Comparison of ENCODE assay signal across 7 cellular contexts in the genomic region with DNA sequence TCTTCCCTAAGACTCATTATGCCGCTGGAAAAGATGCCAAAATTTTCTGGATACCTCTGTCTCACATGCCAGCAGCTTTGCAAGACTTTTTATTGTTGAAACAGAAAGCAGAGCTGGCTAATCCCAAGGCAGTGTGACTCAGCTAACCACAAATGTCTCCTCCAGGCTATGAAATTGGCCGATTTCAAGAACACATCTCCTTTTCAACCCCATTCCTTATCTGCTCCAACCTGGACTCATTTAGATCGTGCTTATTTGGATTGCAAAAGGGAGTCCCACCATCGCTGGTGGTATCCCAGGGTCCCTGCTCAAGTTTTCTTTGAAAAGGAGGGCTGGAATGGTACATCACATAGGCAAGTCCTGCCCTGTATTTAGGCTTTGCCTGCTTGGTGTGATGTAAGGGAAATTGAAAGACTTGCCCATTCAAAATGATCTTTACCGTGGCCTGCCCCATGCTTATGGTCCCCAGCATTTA. TPM values are rescaled to one million over a fixed set of nuclear protein-coding genes. Genes with fewer than 3 reads are reported as not detected.
DNase-seq lines count a peak whose midpoint lies in the region; ATAC-seq and TF ChIP-seq lines count a peak whose summit lies in the region.

No MANE protein-coding gene starts in this region.

- peak; percentile 98 for DNase-seq in NCI-H226
- peak in 1 of 2 donors; percentile 67 for DNase-seq in breast epithelium (ENCODE audit: low spot score in 2 of 2)
- peak; percentile 72 for DNase-seq in prostate gland (ENCODE audit: low spot score)
- no peak for DNase-seq in ecto neural progenitor cell (ENCODE audit: low spot score)

- H3K27me3 ChIP-seq in breast epithelium (no peaks in the 10 kb centered on the region), prostate gland (replicated peaks; ENCODE audit: insufficient read depth) (no peaks in the 10 kb centered on the region)

- H3K27ac ChIP-seq in breast epithelium (peak overlapping the region; percentile 23 to 46), prostate gland (no peak overlapping the region)

- H3K9me3 ChIP-seq in breast epithelium (no peaks in the 10 kb centered on the region), prostate gland (no peaks in the 10 kb centered on the region)

- ATAC-seq in GM21786 (IDR thresholded peaks at IDR 0.05; ENCODE audit: unreplicated experiment) (peak; percentile 38), GM19324 (IDR thresholded peaks at IDR 0.05; ENCODE audit: low FRiP score, unreplicated experiment) (no peak), GM21825 (IDR thresholded peaks at IDR 0.05; ENCODE audit: unreplicated experiment) (no peak)

- intact Hi-C loops in breast epithelium (cut with DNase I; ENCODE audit: low total_unique reads): no loop called here
- intact Hi-C loops in prostate gland (cut with DNase I): no loop called here

- WGBS in prostate gland: 38% methylated on average over 5 of the region's 5 CpGs

- no peaks in the 10 kb centered on the region for H3K36me3 ChIP-seq in breast epithelium
- H3K36me3 ChIP-seq in prostate gland: no peaks in the 10 kb centered on the region

- no peak overlapping the region for H3K4me3 ChIP-seq in breast epithelium
- no peak overlapping the region for H3K4me3 ChIP-seq in prostate gland

- no peak for TF ChIP-seq POLR2A in breast epithelium (IDR thresholded peaks at IDR 0.05)
- TF ChIP-seq POLR2A in prostate gland (IDR thresholded peaks at IDR 0.05): no peak

- TF ChIP-seq CTCF in breast epithelium (IDR thresholded peaks at IDR 0.05) (no peak), prostate gland (IDR thresholded peaks at IDR 0.05) (no peak)

- H3K4me1 ChIP-seq in breast epithelium: peaks cover 0 to 2% of the 10 kb centered on the region in 2 donors
- no peaks in the 10 kb centered on the region for H3K4me1 ChIP-seq in prostate gland (replicated peaks)

RNA-seq across cellular contexts. Expression of a gene that starts 26.3 kb away (rescaled TPM):
- total RNA-seq in breast epithelium: 1 to 10 TPM in 2 of 3 donors, under 1 TPM in 1; 0.73 to 7.8 (median 3.3) TPM
- under 1 TPM; 0.32 to 0.34 TPM for total RNA-seq in prostate gland

Comparison
In these comparisons a context has a peak if more than half of its experiments do, and no peak if none do; other contexts are left out.
1. H3K27ac ChIP-seq: peak in breast epithelium (2 of 2); none in prostate gland (0 of 2).